In genomic region chr12:91743727-91744126, GRCh38 we compare ENCODE assay signal across 19 cellular contexts.
DNase-seq lines count a peak whose midpoint lies in the region; ATAC-seq and FAIRE-seq lines count a peak whose summit lies in the region.
"Had no signal": no experiment of that assay in that cellular context is flagged by ENCODE, and none has a peak within 500 bp of the region (broad histone marks: within the 10 kb centered on the region; RNA-seq: fewer than 3 reads in every experiment).

No MANE protein-coding gene starts in this region.

- FAIRE-seq in small intestine (lab: Jason Lieb, UNC) = no peak
- FAIRE-seq: A549, GM12892 had no signal

- no peak for ATAC-seq in GM18861 (IDR thresholded peaks at IDR 0.05; ENCODE audit: unreplicated experiment)
- ATAC-seq: A549 had no signal

- no peaks in the 10 kb centered on the region for H3K36me3 ChIP-seq in small intestine (ENCODE audit: control insufficient read depth in 2 of 2, insufficient read depth in 2 of 2, low read length in 2 of 2)

- no peaks in the 10 kb centered on the region for H3K27me3 Mint-ChIP-seq in activated naive CD4-positive, alpha-beta T cell treated with anti-CD3 and anti-CD28 coated beads, Interleukin-2, amount 10 ng/mL, durations not matched to agents 7 days and 5 days
- H3K27me3 Mint-ChIP-seq: CD4-positive, alpha-beta T cell had no signal

- H3K9me3 Mint-ChIP-seq in activated naive CD4-positive, alpha-beta T cell treated with anti-CD3 and anti-CD28 coated beads, Interleukin-2, amount 10 ng/mL, durations not matched to agents 7 days and 5 days = no peaks in the 10 kb centered on the region

- no peaks in the 10 kb centered on the region for H3K4me1 Mint-ChIP-seq in activated naive CD4-positive, alpha-beta T cell treated with anti-CD3 and anti-CD28 coated beads, Interleukin-2, amount 10 ng/mL, durations not matched to agents 7 days and 5 days
- H3K4me1 Mint-ChIP-seq: IgD-negative memory B cell had no signal

- H3K4me3 Mint-ChIP-seq in activated naive CD4-positive, alpha-beta T cell treated with anti-CD3 and anti-CD28 coated beads, Interleukin-2, amount 10 ng/mL, durations not matched to agents 7 days and 5 days = no peak overlapping the region
- H3K4me3 Mint-ChIP-seq: CD4-positive, alpha-beta T cell; IgD-negative memory B cell had no signal

- no peaks in the 10 kb centered on the region for H3K36me3 Mint-ChIP-seq in activated naive CD4-positive, alpha-beta T cell treated with anti-CD3 and anti-CD28 coated beads, Interleukin-2, amount 10 ng/mL, durations not matched to agents 7 days and 5 days
- H3K36me3 Mint-ChIP-seq: IgD-negative memory B cell had no signal

- CTCF ChIA-PET in activated naive CD4-positive, alpha-beta T cell treated with anti-CD3 and anti-CD28 coated beads, Interleukin-2, amount 10 ng/mL, durations not matched to agents 7 days and 5 days (lab: Charles Lee) = no interaction called here

- no peaks in the 10 kb centered on the region for H3K4me1 ChIP-seq in small intestine (ENCODE audit: control insufficient read depth in 2 of 2, insufficient read depth in 1 of 2, low read depth in 1 of 2, low read length in 1 of 2)
- H3K4me1 ChIP-seq: A549 had no signal

- H3K27ac Mint-ChIP-seq in activated naive CD4-positive, alpha-beta T cell treated with anti-CD3 and anti-CD28 coated beads, Interleukin-2, amount 10 ng/mL, durations not matched to agents 7 days and 5 days = no peak overlapping the region
- H3K27ac Mint-ChIP-seq: CD4-positive, alpha-beta T cell; IgD-negative memory B cell had no signal

- H3K27ac ChIP-seq in small intestine (ENCODE audit: low read depth in 1 of 2, low read length in 1 of 2) = no peak overlapping the region
- H3K27ac ChIP-seq: A549 had no signal

- DNase-seq in COLO829 (ENCODE audit: low spot score) (peak; percentile 86), RPMI7951 (ENCODE audit: low read depth) (peak; percentile 5), globus pallidus (ENCODE audit: low spot score) (peak; percentile 24), pons (ENCODE audit: low spot score) (peak; percentile 62), NCI-H1105 (lab: John Stamatoyannopoulos, UW) (no peak), small intestine (no peak)
- DNase-seq in activated naive CD4-positive, alpha-beta T cell treated with anti-CD3 and anti-CD28 coated beads, Interleukin-2, amount 10 ng/mL, durations not matched to agents 7 days and 5 days = no peak
- DNase-seq: AML-193; CD4-positive, alpha-beta T cell; DMS79; GDM1; GOT3; NCI-H1417 treated with DMSO at 0.1 percent for 48 hours; NCI-H2029 treated with DMSO at 0.1 percent for 48 hours; NCI-H524 had no signal

- H3K9me3 ChIP-seq in small intestine (ENCODE audit: control insufficient read depth, low read depth) = no peaks in the 10 kb centered on the region
- H3K9me3 ChIP-seq: A549 had no signal

- H3K4me3 ChIP-seq in small intestine (ENCODE audit: low read depth in 1 of 2, low read length in 2 of 2) = no peak overlapping the region
- H3K4me3 ChIP-seq: A549 had no signal

- H3K27me3 ChIP-seq in small intestine (ENCODE audit: control insufficient read depth in 2 of 2, insufficient read depth in 2 of 2, low read length in 2 of 2) = no peaks in the 10 kb centered on the region

- WGBS in small intestine, 3 donors = 84 to 93% (median 85%) methylated on average over 6 of the region's 6 CpGs

Comparison
In these comparisons a context has a peak if more than half of its experiments do, and no peak if none do; other contexts are left out.
1. DNase-seq: peak in COLO829 (single experiment), RPMI7951 (single experiment), globus pallidus (single experiment) and pons (single experiment); none in NCI-H1105 (single experiment), activated naive CD4-positive, alpha-beta T cell treated with anti-CD3 and anti-CD28 coated beads, Interleukin-2, amount 10 ng/mL, durations not matched to agents 7 days and 5 days (single experiment) and small intestine (single experiment).